ENCODE assay signal across 1 cellular context in the genomic region with DNA sequence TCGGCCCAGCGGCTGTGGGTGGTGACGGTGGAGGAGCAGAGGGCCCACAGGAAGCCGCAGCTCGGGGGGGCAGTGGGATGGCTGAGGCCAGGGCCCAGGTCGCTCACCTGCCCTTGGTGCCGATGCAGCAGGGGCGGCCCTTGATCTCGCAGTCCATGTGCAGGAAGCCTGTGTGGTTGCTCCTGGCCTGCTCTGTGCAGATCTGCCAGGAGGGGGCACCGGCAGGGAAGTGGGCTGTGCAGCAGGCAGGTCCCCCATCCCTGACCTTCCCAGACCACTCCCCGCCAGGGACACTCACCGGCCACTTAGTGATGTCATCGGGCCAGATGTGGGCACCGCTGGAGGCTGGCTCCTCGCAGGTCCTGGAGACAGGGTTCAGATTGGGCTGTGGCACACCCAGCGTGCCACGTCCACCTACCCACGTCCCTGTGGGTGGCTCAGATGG.
TF ChIP-seq lines count a peak whose summit lies in the region.

No MANE protein-coding gene starts in this region.

TF ChIP-seq in HepG2, 621 proteins besides CTCF, POLR2A, EP300 and RAD21 (continued from another document):
- no peak for TF ChIP-seq LCORL (IDR thresholded peaks at IDR 0.05)
- 0 out of 2 replicates have a peak, but pooled peaks have one; percentile 17 for TF ChIP-seq LCORL (CRISPR knock-in tag; IDR thresholded peaks at IDR 0.05)
- TF ChIP-seq ZNF83 (CRISPR knock-in tag; IDR thresholded peaks at IDR 0.05; ENCODE audit: borderline replicate concordance), result 0 out of 2 replicates have a peak, but pooled peaks have one; percentile 76
- TF ChIP-seq CREB1 (IDR thresholded peaks at IDR 0.05), result 0 out of 2 replicates have a peak, but pooled peaks have one; percentile 13
- no peak for TF ChIP-seq CREB1 (CRISPR knock-in tag; IDR thresholded peaks at IDR 0.05)
- 0 out of 2 replicates have a peak, but pooled peaks have one; percentile 40 for TF ChIP-seq ZNF563 (CRISPR knock-in tag; IDR thresholded peaks at IDR 0.05)
- TF ChIP-seq, protein P1, sequence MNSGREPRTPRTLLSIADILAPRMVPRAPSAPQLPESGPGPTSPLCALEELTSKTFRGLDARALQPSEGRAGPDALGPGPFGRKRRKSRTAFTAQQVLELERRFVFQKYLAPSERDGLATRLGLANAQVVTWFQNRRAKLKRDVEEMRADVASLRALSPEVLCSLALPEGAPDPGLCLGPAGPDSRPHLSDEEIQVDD (CRISPR knock-in tag; IDR thresholded peaks at IDR 0.05; ENCODE audit: borderline replicate concordance), result 0 out of 2 replicates have a peak, but pooled peaks have one; percentile 23
- TF ChIP-seq, protein P2, sequence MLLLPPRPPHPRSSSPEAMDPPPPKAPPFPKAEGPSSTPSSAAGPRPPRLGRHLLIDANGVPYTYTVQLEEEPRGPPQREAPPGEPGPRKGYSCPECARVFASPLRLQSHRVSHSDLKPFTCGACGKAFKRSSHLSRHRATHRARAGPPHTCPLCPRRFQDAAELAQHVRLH (CRISPR knock-in tag; IDR thresholded peaks at IDR 0.05; ENCODE audit: borderline replicate concordance, low read depth), result 0 out of 2 replicates have a peak, but pooled peaks have one; percentile 22
- no peak for TF ChIP-seq ZNF674 (CRISPR knock-in tag; IDR thresholded peaks at IDR 0.05; ENCODE audit: low read depth)
- TF ChIP-seq, protein P3, sequence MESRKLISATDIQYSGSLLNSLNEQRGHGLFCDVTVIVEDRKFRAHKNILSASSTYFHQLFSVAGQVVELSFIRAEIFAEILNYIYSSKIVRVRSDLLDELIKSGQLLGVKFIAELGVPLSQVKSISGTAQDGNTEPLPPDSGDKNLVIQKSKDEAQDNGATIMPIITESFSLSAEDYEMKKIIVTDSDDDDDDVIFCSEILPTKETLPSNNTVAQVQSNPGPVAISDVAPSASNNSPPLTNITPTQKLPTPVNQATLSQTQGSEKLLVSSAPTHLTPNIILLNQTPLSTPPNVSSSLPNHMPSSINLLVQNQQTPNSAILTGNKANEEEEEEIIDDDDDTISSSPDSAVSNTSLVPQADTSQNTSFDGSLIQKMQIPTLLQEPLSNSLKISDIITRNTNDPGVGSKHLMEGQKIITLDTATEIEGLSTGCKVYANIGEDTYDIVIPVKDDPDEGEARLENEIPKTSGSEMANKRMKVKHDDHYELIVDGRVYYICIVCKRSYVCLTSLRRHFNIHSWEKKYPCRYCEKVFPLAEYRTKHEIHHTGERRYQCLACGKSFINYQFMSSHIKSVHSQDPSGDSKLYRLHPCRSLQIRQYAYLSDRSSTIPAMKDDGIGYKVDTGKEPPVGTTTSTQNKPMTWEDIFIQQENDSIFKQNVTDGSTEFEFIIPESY (CRISPR knock-in tag; IDR thresholded peaks at IDR 0.05), result peak; percentile 21; the same call in 1 of the 2 replicates
- TF ChIP-seq, protein P4, sequence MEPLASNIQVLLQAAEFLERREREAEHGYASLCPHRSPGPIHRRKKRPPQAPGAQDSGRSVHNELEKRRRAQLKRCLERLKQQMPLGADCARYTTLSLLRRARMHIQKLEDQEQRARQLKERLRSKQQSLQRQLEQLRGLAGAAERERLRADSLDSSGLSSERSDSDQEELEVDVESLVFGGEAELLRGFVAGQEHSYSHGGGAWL (CRISPR knock-in tag; IDR thresholded peaks at IDR 0.05), result 0 out of 2 replicates have a peak, but pooled peaks have one; percentile 16
- TF ChIP-seq, protein P5, sequence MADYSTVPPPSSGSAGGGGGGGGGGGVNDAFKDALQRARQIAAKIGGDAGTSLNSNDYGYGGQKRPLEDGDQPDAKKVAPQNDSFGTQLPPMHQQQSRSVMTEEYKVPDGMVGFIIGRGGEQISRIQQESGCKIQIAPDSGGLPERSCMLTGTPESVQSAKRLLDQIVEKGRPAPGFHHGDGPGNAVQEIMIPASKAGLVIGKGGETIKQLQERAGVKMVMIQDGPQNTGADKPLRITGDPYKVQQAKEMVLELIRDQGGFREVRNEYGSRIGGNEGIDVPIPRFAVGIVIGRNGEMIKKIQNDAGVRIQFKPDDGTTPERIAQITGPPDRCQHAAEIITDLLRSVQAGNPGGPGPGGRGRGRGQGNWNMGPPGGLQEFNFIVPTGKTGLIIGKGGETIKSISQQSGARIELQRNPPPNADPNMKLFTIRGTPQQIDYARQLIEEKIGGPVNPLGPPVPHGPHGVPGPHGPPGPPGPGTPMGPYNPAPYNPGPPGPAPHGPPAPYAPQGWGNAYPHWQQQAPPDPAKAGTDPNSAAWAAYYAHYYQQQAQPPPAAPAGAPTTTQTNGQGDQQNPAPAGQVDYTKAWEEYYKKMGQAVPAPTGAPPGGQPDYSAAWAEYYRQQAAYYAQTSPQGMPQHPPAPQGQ (CRISPR knock-in tag; IDR thresholded peaks at IDR 0.05; ENCODE audit: borderline replicate concordance), result no peak
- no peak for TF ChIP-seq MIER3 (CRISPR knock-in tag; IDR thresholded peaks at IDR 0.05; ENCODE audit: borderline replicate concordance)
- no peak for TF ChIP-seq KAT2B (IDR thresholded peaks at IDR 0.05; ENCODE audit: borderline replicate concordance, low read depth, low read length)
- TF ChIP-seq, protein P6, sequence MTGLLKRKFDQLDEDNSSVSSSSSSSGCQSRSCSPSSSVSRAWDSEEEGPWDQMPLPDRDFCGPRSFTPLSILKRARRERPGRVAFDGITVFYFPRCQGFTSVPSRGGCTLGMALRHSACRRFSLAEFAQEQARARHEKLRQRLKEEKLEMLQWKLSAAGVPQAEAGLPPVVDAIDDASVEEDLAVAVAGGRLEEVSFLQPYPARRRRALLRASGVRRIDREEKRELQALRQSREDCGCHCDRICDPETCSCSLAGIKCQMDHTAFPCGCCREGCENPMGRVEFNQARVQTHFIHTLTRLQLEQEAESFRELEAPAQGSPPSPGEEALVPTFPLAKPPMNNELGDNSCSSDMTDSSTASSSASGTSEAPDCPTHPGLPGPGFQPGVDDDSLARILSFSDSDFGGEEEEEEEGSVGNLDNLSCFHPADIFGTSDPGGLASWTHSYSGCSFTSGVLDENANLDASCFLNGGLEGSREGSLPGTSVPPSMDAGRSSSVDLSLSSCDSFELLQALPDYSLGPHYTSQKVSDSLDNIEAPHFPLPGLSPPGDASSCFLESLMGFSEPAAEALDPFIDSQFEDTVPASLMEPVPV (CRISPR knock-in tag; IDR thresholded peaks at IDR 0.05), result peak; percentile 36; the same call in 1 of the 2 replicates
- TF ChIP-seq HNF4G (IDR thresholded peaks at IDR 0.05; ENCODE audit: borderline replicate concordance, low read depth, low read length), result no peak
- no peak for TF ChIP-seq HNF4G (CRISPR knock-in tag; IDR thresholded peaks at IDR 0.05; ENCODE audit: borderline replicate concordance, low read depth)
- TF ChIP-seq, protein P7, sequence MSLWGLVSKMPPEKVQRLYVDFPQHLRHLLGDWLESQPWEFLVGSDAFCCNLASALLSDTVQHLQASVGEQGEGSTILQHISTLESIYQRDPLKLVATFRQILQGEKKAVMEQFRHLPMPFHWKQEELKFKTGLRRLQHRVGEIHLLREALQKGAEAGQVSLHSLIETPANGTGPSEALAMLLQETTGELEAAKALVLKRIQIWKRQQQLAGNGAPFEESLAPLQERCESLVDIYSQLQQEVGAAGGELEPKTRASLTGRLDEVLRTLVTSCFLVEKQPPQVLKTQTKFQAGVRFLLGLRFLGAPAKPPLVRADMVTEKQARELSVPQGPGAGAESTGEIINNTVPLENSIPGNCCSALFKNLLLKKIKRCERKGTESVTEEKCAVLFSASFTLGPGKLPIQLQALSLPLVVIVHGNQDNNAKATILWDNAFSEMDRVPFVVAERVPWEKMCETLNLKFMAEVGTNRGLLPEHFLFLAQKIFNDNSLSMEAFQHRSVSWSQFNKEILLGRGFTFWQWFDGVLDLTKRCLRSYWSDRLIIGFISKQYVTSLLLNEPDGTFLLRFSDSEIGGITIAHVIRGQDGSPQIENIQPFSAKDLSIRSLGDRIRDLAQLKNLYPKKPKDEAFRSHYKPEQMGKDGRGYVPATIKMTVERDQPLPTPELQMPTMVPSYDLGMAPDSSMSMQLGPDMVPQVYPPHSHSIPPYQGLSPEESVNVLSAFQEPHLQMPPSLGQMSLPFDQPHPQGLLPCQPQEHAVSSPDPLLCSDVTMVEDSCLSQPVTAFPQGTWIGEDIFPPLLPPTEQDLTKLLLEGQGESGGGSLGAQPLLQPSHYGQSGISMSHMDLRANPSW (CRISPR knock-in tag; IDR thresholded peaks at IDR 0.05; ENCODE audit: borderline replicate concordance), result no peak
- no peak for TF ChIP-seq YEATS2 (CRISPR knock-in tag; IDR thresholded peaks at IDR 0.05; ENCODE audit: borderline replicate concordance)
